Comparison of ENCODE assay signal across 10 cellular contexts in genomic region chr3:161560006-161560637, GRCh38.
A peak's percentile ranks its signal among the peaks of the same experiment; 100 is the strongest.
DNase-seq lines count a peak whose midpoint lies in the region; ATAC-seq and TF ChIP-seq lines count a peak whose summit lies in the region.
"Had no signal": no experiment of that assay in that cellular context is flagged by ENCODE, and none has a peak within 500 bp of the region (broad histone marks: within the 10 kb centered on the region; RNA-seq: fewer than 3 reads in every experiment).

No MANE protein-coding gene starts in this region.

- no peak overlapping the region for H3K4me3 ChIP-seq in choroid plexus epithelial cell (ENCODE audit: low read depth, low read length)
- H3K4me3 ChIP-seq: skin epidermis had no signal

- H3K9me3 Mint-ChIP-seq in immature natural killer cell, result no peaks in the 10 kb centered on the region
- H3K9me3 Mint-ChIP-seq: activated B cell treated with CpG ODN at 0.5 μM for 24 hours had no signal

- DNase-seq in EL, result peak; percentile 51
- peak; percentile 52 for DNase-seq in HEK293T (ENCODE audit: extremely low spot score)
- DNase-seq in NCI-H82 (lab: John Stamatoyannopoulos, UW), result peak; percentile 84
- DNase-seq in choroid plexus epithelial cell (ENCODE audit: low read depth), result peak; percentile 63
- peak; percentile 7 to 28 for DNase-seq in lung microvascular endothelial cell (ENCODE audit: low read depth in 2 of 2)
- DNase-seq in immature natural killer cell, result no peak
- DNase-seq in stimulated activated CD4-positive, alpha-beta T cell treated with anti-CD3 and anti-CD28 coated beads, Interleukin-12 subunit alpha, Interleukin-12 subunit beta, amount 100 ng/mL, for 4 hours, result no peak
- DNase-seq: activated B cell treated with CpG ODN at 0.5 μM for 24 hours had no signal

- no peaks in the 10 kb centered on the region for H3K36me3 Mint-ChIP-seq in immature natural killer cell

- H3K4me3 Mint-ChIP-seq in immature natural killer cell, result no peak overlapping the region
- H3K4me3 Mint-ChIP-seq: activated B cell treated with CpG ODN at 0.5 μM for 24 hours had no signal

- no peak for ATAC-seq in GM21619 (IDR thresholded peaks at IDR 0.05; ENCODE audit: unreplicated experiment)

- POLR2A ChIA-PET in HEK293T (lab: Yijun Ruan, JAX), result no interaction called here

- CTCF ChIA-PET in HEK293T (lab: Yijun Ruan, JAX), result no interaction called here

- peak; percentile 76 for TF ChIP-seq CTCF in choroid plexus epithelial cell (conservative IDR thresholded peaks at IDR 0.05; ENCODE audit: low read depth, low read length)

- no peak overlapping the region for H3K27ac Mint-ChIP-seq in immature natural killer cell
- H3K27ac Mint-ChIP-seq: activated B cell treated with CpG ODN at 0.5 μM for 24 hours had no signal

- no peaks in the 10 kb centered on the region for H3K4me1 Mint-ChIP-seq in immature natural killer cell
- H3K4me1 Mint-ChIP-seq: activated B cell treated with CpG ODN at 0.5 μM for 24 hours had no signal

- H3K27me3 Mint-ChIP-seq in immature natural killer cell (ENCODE audit: low read depth in 3 of 3), result peaks cover 5 to 8% (median 5%) of the 10 kb centered on the region in 3 donors

TF ChIP-seq in HEK293T, 16 proteins besides CTCF, POLR2A, EP300 and RAD21:
- TF ChIP-seq ELF4 (IDR thresholded peaks at IDR 0.05) (no peak), FOXK2 (IDR thresholded peaks at IDR 0.05) (no peak), SUZ12 (IDR thresholded peaks at IDR 0.05) (no peak), L3MBTL2 (conservative IDR thresholded peaks at IDR 0.05) (no peak), FOXA1 (IDR thresholded peaks at IDR 0.05) (no peak), LEF1 (IDR thresholded peaks at IDR 0.05; ENCODE audit: borderline replicate concordance) (no peak), FOXM1 (IDR thresholded peaks at IDR 0.05; ENCODE audit: borderline replicate concordance) (no peak), SP1 (IDR thresholded peaks at IDR 0.05) (no peak), HDGF (IDR thresholded peaks at IDR 0.05; ENCODE audit: borderline replicate concordance) (no peak), TARDBP (IDR thresholded peaks at IDR 0.05) (no peak), CTBP1 (IDR thresholded peaks at IDR 0.05; ENCODE audit: borderline replicate concordance) (no peak), NFRKB (IDR thresholded peaks at IDR 0.05) (no peak), BHLHE40 (IDR thresholded peaks at IDR 0.05; ENCODE audit: borderline replicate concordance) (no peak), ZNF384 (IDR thresholded peaks at IDR 0.05) (no peak), ARNT (IDR thresholded peaks at IDR 0.05) (no peak)
- TF ChIP-seq, protein P1, sequence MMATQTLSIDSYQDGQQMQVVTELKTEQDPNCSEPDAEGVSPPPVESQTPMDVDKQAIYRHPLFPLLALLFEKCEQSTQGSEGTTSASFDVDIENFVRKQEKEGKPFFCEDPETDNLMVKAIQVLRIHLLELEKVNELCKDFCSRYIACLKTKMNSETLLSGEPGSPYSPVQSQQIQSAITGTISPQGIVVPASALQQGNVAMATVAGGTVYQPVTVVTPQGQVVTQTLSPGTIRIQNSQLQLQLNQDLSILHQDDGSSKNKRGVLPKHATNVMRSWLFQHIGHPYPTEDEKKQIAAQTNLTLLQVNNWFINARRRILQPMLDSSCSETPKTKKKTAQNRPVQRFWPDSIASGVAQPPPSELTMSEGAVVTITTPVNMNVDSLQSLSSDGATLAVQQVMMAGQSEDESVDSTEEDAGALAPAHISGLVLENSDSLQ (IDR thresholded peaks at IDR 0.05), result no peak

Comparison
In these comparisons a context has a peak if more than half of its experiments do, and no peak if none do; other contexts are left out.
1. DNase-seq: peak in EL (single experiment), HEK293T (single experiment), NCI-H82 (single experiment), choroid plexus epithelial cell (single experiment) and lung microvascular endothelial cell (2 of 2); none in immature natural killer cell (0 of 3) and stimulated activated CD4-positive, alpha-beta T cell treated with anti-CD3 and anti-CD28 coated beads, Interleukin-12 subunit alpha, Interleukin-12 subunit beta, amount 100 ng/mL, for 4 hours (single experiment).